In genomic region chrX:6679550-6679949, GRCh38 we compare ENCODE assay signal across 26 cellular contexts.
"Had no signal": no experiment of that assay in that cellular context is flagged by ENCODE, and none has a peak within 500 bp of the region (broad histone marks: within the 10 kb centered on the region; RNA-seq: fewer than 3 reads in every experiment).

No MANE protein-coding gene starts in this region.

- DNase-seq: colonic mucosa; cortex of kidney; dermis blood vessel endothelial cell; dorsolateral prefrontal cortex; effector CD4-positive, alpha-beta T cell; effector CD8-positive, alpha-beta T cell; effector memory CD4-positive, alpha-beta T cell; effector memory CD8-positive, alpha-beta T cell; endodermal cell; erythroblast; esophagus squamous epithelium; foreskin fibroblast; foreskin keratinocyte; foreskin melanocyte; gastrocnemius medialis; glutamatergic neuron; head of caudate nucleus; heart left ventricle; heart right ventricle had no signal

- H3K36me3 ChIP-seq: colonic mucosa, esophagus muscularis mucosa, esophagus squamous epithelium, gastrocnemius medialis, gastroesophageal sphincter, heart left ventricle, heart right ventricle had no signal

- FAIRE-seq: endometrium, endothelial cell of umbilical vein, frontal cortex had no signal

- H3K4me3 ChIP-seq: colonic mucosa, coronary artery, dorsolateral prefrontal cortex, esophagus muscularis mucosa, esophagus squamous epithelium, gastrocnemius medialis, gastroesophageal sphincter, heart left ventricle, heart right ventricle had no signal

- H3K4me1 ChIP-seq: colonic mucosa, esophagus muscularis mucosa, esophagus squamous epithelium, foreskin keratinocyte, gastrocnemius medialis, gastroesophageal sphincter, heart left ventricle, heart right ventricle had no signal

- ATAC-seq: effector memory CD8-positive, alpha-beta T cell; esophagus mucosa; foreskin keratinocyte; gastrocnemius medialis; gastroesophageal sphincter; heart left ventricle; heart right ventricle had no signal

- H3K9me3 ChIP-seq: colonic mucosa, esophagus muscularis mucosa, esophagus squamous epithelium, gastrocnemius medialis, gastroesophageal sphincter, heart left ventricle, heart right ventricle had no signal
